8 cellular contexts compared by ENCODE assay signal in genomic region chr7:142478479-142479220, GRCh38.
A peak's percentile ranks its signal among the peaks of the same experiment; 100 is the strongest.
DNase-seq lines count a peak whose midpoint lies in the region; ATAC-seq lines count a peak whose summit lies in the region.

No MANE protein-coding gene starts in this region.

- peak; percentile 86 for ATAC-seq in GM21526 (IDR thresholded peaks at IDR 0.05; ENCODE audit: low FRiP score, unreplicated experiment)

- H3K27ac Mint-ChIP-seq in T-helper 1 cell treated with Interleukin-12 subunit alpha and Interleukin-12 subunit beta and Interleukin-4 antibody, amounts not matched to agents 30 μg/mL and 1 μg/mL, for 36 hours = peak overlapping the region; percentile 74

- peak overlapping the region; percentile 47 for H3K4me3 Mint-ChIP-seq in T-helper 1 cell treated with Interleukin-12 subunit alpha and Interleukin-12 subunit beta and Interleukin-4 antibody, amounts not matched to agents 30 μg/mL and 1 μg/mL, for 36 hours

- no peaks in the 10 kb centered on the region for H3K36me3 Mint-ChIP-seq in T-helper 1 cell treated with Interleukin-12 subunit alpha and Interleukin-12 subunit beta and Interleukin-4 antibody, amounts not matched to agents 30 μg/mL and 1 μg/mL, for 36 hours (ENCODE audit: low read depth)

- H3K9me3 Mint-ChIP-seq in T-helper 1 cell treated with Interleukin-12 subunit alpha and Interleukin-12 subunit beta and Interleukin-4 antibody, amounts not matched to agents 30 μg/mL and 1 μg/mL, for 36 hours = no peaks in the 10 kb centered on the region

- peak; percentile 75 for DNase-seq in activated effector memory CD4-positive, alpha-beta T cell treated with anti-CD3 and anti-CD28 coated beads, Interleukin-2, amount 50 U/mL, for 16 hours
- DNase-seq in activated effector memory CD4-positive, alpha-beta T cell treated with Interleukin-2 at 50 U/mL for 16 hours = no peak
- DNase-seq in HK-2 (ENCODE audit: unreplicated experiment) (peak; percentile 14), fibroblast of the conjunctiva (ENCODE audit: low read depth) (peak; percentile 40), pons (ENCODE audit: low spot score) (peak; percentile 74), NOMO-1 (lab: John Stamatoyannopoulos, UW; ENCODE audit: unreplicated experiment in 2 of 2) (no peak)

- peaks cover 38% of the 10 kb centered on the region for H3K4me1 Mint-ChIP-seq in T-helper 1 cell treated with Interleukin-12 subunit alpha and Interleukin-12 subunit beta and Interleukin-4 antibody, amounts not matched to agents 30 μg/mL and 1 μg/mL, for 36 hours (ENCODE audit: low read depth)

- peaks cover 6% of the 10 kb centered on the region for H3K27me3 Mint-ChIP-seq in T-helper 1 cell treated with Interleukin-12 subunit alpha and Interleukin-12 subunit beta and Interleukin-4 antibody, amounts not matched to agents 30 μg/mL and 1 μg/mL, for 36 hours (ENCODE audit: low read depth)

Comparison
In these comparisons a context has a peak if more than half of its experiments do, and no peak if none do; other contexts are left out.
1. DNase-seq: peak in activated effector memory CD4-positive, alpha-beta T cell treated with anti-CD3 and anti-CD28 coated beads, Interleukin-2, amount 50 U/mL, for 16 hours (single experiment), HK-2 (single experiment), fibroblast of the conjunctiva (single experiment) and pons (single experiment); none in activated effector memory CD4-positive, alpha-beta T cell treated with Interleukin-2 at 50 U/mL for 16 hours (single experiment) and NOMO-1 (0 of 2).